ENCODE assay signal across 7 cellular contexts in genomic region chr17:18743699-18744446, GRCh38. TPM values are rescaled to one million over a fixed set of nuclear protein-coding genes. Genes with fewer than 3 reads are reported as not detected.
DNase-seq lines count a peak whose midpoint lies in the region; ATAC-seq, FAIRE-seq and TF ChIP-seq lines count a peak whose summit lies in the region.
"Not testable (repeated sequence)": the region's sequence is repeated elsewhere in the genome, so short reads cannot be mapped to it uniquely, and the experiment has no call there.

Gene FBXW10, plus strand, starts transcription at chr17:18744054. Its CDS starts 191 bp downstream, at chr17:18744245.

- H3K27me3 ChIP-seq in neural progenitor cell = not testable (repeated sequence)

- H3K36me3 Mint-ChIP-seq in WTC11, neural progenitor cell: not testable (repeated sequence)

- not testable (repeated sequence) for H3K4me2 ChIP-seq in neural progenitor cell

- H3K9me3 ChIP-seq in neural progenitor cell (ENCODE audit: low read depth) = not testable (repeated sequence)

- H3K9ac ChIP-seq in neural progenitor cell = not testable (repeated sequence)

- H3K27ac ChIP-seq in coronary artery, neural progenitor cell: not testable (repeated sequence)

- not testable (repeated sequence) for H4K20me1 ChIP-seq in neural progenitor cell (ENCODE audit: low read depth)

- H3K27me3 Mint-ChIP-seq in WTC11 (ENCODE audit: low read depth); neural progenitor cell (ENCODE audit: insufficient read depth, low read depth): not testable (repeated sequence)

- CTCF ChIA-PET in WTC11 (lab: Charles Lee) = not testable (repeated sequence)

- peak; percentile 75 for ATAC-seq in WTC11
- ATAC-seq in Right ventricle myocardium inferior = peak; percentile 73

- not testable (repeated sequence) for H3K4me1 Mint-ChIP-seq in WTC11, neural progenitor cell

- H3K9me3 Mint-ChIP-seq in WTC11, neural progenitor cell: not testable (repeated sequence)

- H3K79me2 ChIP-seq in neural progenitor cell (ENCODE audit: low read depth) = not testable (repeated sequence)

- TF ChIP-seq CTCF in WTC11 (IDR thresholded peaks at IDR 0.05); coronary artery (IDR thresholded peaks at IDR 0.05); neural progenitor cell (IDR thresholded peaks at IDR 0.05); retinal pigment epithelial cell (conservative IDR thresholded peaks at IDR 0.05; ENCODE audit: low read depth, low read length): not testable (repeated sequence)

- H3F3A ChIP-seq in neural progenitor cell (ENCODE audit: low read depth) = not testable (repeated sequence)

- H3K4me3 ChIP-seq in coronary artery = peak within 1 kb of the TSS; percentile 53
- not testable (repeated sequence) for H3K4me3 ChIP-seq in neural progenitor cell
- peak within 1 kb of the TSS; percentile 16 for H3K4me3 ChIP-seq in retinal pigment epithelial cell (ENCODE audit: low read length)

- H3K27ac Mint-ChIP-seq in WTC11, neural progenitor cell: not testable (repeated sequence)

- H2AFZ ChIP-seq in neural progenitor cell (replicated peaks) = peak within 1 kb of the TSS; percentile 57

- not testable (repeated sequence) for H3K36me3 ChIP-seq in neural progenitor cell

- FAIRE-seq in HTR-8/SVneo (lab: Jason Lieb, UNC) = peak; percentile 86

- H3K4me3 Mint-ChIP-seq in WTC11, neural progenitor cell: not testable (repeated sequence)

- not testable (repeated sequence) for DNase-seq in HTR-8/SVneo (ENCODE audit: insufficient read length, low spot score); WTC11 (ENCODE audit: low spot score); coronary artery (ENCODE audit: low spot score); Right ventricle myocardium inferior (ENCODE audit: missing footprints); neural progenitor cell (ENCODE audit: low spot score); retinal pigment epithelial cell (ENCODE audit: low read depth)
- peak; percentile 3 for DNase-seq in left kidney (ENCODE audit: low read depth, low spot score)

- H3K4me1 ChIP-seq in neural progenitor cell = not testable (repeated sequence)

- intact Hi-C loops in Right ventricle myocardium inferior (cut with DNase I) = not testable (repeated sequence)

- POLR2A ChIA-PET in WTC11 (lab: Charles Lee) = not testable (repeated sequence)

RNA-seq across cellular contexts. Expression of gene FBXW10, which starts in this region (rescaled TPM):
- total RNA-seq in WTC11 (2021) = not detected in 3 replicates
- not detected for total RNA-seq in Right ventricle myocardium inferior
- 0.15 and 0.24 TPM in 2 replicates for total RNA-seq in neural progenitor cell (ENCODE audit: low replicate concordance)

Comparison
In these comparisons a context has a peak if more than half of its experiments do, and no peak if none do; other contexts are left out.
1. Peak in ATAC-seq in WTC11; RNA of the gene not detected or under 1 TPM.
2. Peak in ATAC-seq in Right ventricle myocardium inferior; RNA of the gene not detected or under 1 TPM.